ENCODE assay signal across 1 cellular context in genomic region chr13:100559886-100560285, GRCh38.
TF ChIP-seq lines count a peak whose summit lies in the region.

No MANE protein-coding gene starts in this region.

TF ChIP-seq in GM23338, 12 proteins besides CTCF, POLR2A, EP300 and RAD21 (continued from another document):
- TF ChIP-seq ZNF462 (CRISPR knock-in tag; IDR thresholded peaks at IDR 0.05) (no peak), ZNF331 (CRISPR knock-in tag; IDR thresholded peaks at IDR 0.05; ENCODE audit: low read depth) (no peak), NANOG (IDR thresholded peaks at IDR 0.05; ENCODE audit: borderline replicate concordance) (no peak), CREB1 (CRISPR knock-in tag; IDR thresholded peaks at IDR 0.05; ENCODE audit: low read depth) (no peak)
